ENCODE assay signal across 8 cellular contexts in genomic region chr5:30040483-30041116, GRCh38.
A peak's percentile ranks its signal among the peaks of the same experiment; 100 is the strongest.
DNase-seq lines count a peak whose midpoint lies in the region; ATAC-seq and FAIRE-seq lines count a peak whose summit lies in the region.

No MANE protein-coding gene starts in this region.

- no peak for ATAC-seq in GM19397 (IDR thresholded peaks at IDR 0.05; ENCODE audit: unreplicated experiment)
- ATAC-seq in left ventricle myocardium superior = no peak

- DNase-seq in CMK (ENCODE audit: low read depth) = peak; percentile 47
- peak; percentile 82 for DNase-seq in H4 (ENCODE audit: low spot score)
- DNase-seq in NCI-H128 (lab: John Stamatoyannopoulos, UW; ENCODE audit: unreplicated experiment) = peak; percentile 49
- peak; percentile 33 for DNase-seq in SKM-1 treated with dmso at 0.1 percent for 144 hours (lab: John Stamatoyannopoulos, UW; ENCODE audit: unreplicated experiment)
- DNase-seq in frontal cortex (ENCODE audit: low spot score in 2 of 2) = peak; percentile 6 to 14
- peak; percentile 24 for DNase-seq in stimulated activated CD8-positive, alpha-beta memory T cell treated with anti-CD3 and anti-CD28 coated beads, Interleukin-4, amount 100 ng/mL, for 48 hours
- no peak for DNase-seq in left ventricle myocardium superior

- intact Hi-C loops in left ventricle myocardium superior (cut with micrococcal nuclease) = no loop called here

- peak; percentile 23 for FAIRE-seq in frontal cortex (lab: Jason Lieb, UNC)
